In genomic region chr9:109304350-109304749, GRCh38 we compare ENCODE assay signal across 1 cellular context.
TF ChIP-seq lines count a peak whose summit lies in the region.

No MANE protein-coding gene starts in this region.

TF ChIP-seq in HepG2, 621 proteins besides CTCF, POLR2A, EP300 and RAD21 (continued from another document):
- TF ChIP-seq ZNF142 (CRISPR knock-in tag; IDR thresholded peaks at IDR 0.05) (no peak), RFX5 (IDR thresholded peaks at IDR 0.05; ENCODE audit: low read depth, low read length) (no peak), KLF9 (CRISPR knock-in tag; IDR thresholded peaks at IDR 0.05; ENCODE audit: low read depth) (no peak), HNF4G (IDR thresholded peaks at IDR 0.05; ENCODE audit: borderline replicate concordance, low read depth, low read length) (peak; percentile 30; the same call in 1 of the 2 replicates), HNF4G (CRISPR knock-in tag; IDR thresholded peaks at IDR 0.05; ENCODE audit: borderline replicate concordance, low read depth) (no peak), AHDC1 (CRISPR knock-in tag; IDR thresholded peaks at IDR 0.05; ENCODE audit: borderline replicate concordance) (no peak), RARA (CRISPR knock-in tag; IDR thresholded peaks at IDR 0.05) (peak; percentile 52), WIZ (CRISPR knock-in tag; IDR thresholded peaks at IDR 0.05) (no peak), ZNF441 (CRISPR knock-in tag; IDR thresholded peaks at IDR 0.05; ENCODE audit: borderline replicate concordance) (peak; percentile 47; the same call in 1 of the 2 replicates), ZFY (CRISPR knock-in tag; IDR thresholded peaks at IDR 0.05) (no peak), ARID5B (CRISPR knock-in tag; IDR thresholded peaks at IDR 0.05) (peak; percentile 53), NR2F1 (CRISPR knock-in tag; IDR thresholded peaks at IDR 0.05) (peak in 1 of 2 experiments; percentile 57; a peak in 1 of 4 replicates), HNF4A (CRISPR knock-in tag; IDR thresholded peaks at IDR 0.05) (peak; percentile 69), ZNF563 (CRISPR knock-in tag; IDR thresholded peaks at IDR 0.05) (no peak), NR2F6 (IDR thresholded peaks at IDR 0.05) (peak; percentile 29), NR2F6 (CRISPR knock-in tag; IDR thresholded peaks at IDR 0.05) (0 out of 2 replicates have a peak, but pooled peaks have one; percentile 37)
